Comparison of ENCODE assay signal across 25 cellular contexts in the genomic region with DNA sequence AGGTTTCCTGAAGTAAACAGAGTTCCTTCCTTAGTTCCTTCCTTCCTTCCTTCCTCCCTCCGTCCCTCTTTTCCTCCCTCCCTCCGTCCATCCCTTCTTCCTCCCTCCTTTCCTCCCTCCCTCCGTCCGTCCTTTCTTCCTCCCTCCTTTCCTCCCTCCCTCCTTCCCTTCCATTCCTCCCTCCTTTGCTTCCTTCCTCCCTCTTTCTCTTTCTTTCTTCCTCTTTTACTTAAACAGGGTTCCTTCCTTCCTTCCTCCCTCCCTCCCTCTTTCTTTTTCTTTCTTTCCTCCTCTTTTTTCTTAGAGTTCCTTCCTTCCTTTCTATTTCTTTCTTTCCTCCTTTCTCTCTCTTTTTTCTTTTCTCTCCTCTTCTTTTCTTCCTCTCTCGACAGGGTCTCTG.
"Had no signal": no experiment of that assay in that cellular context is flagged by ENCODE, and none has a peak within 500 bp of the region (broad histone marks: within the 10 kb centered on the region; RNA-seq: fewer than 3 reads in every experiment).

No MANE protein-coding gene starts in this region.

- H3K4me1 ChIP-seq: left ventricle myocardium inferior, neural progenitor cell, right atrium auricular region, suprapubic skin, tibial artery, upper lobe of right lung had no signal

- H3K9me3 ChIP-seq: left ventricle myocardium inferior, ovary, right atrium auricular region, suprapubic skin, thoracic aorta, tibial artery, upper lobe of right lung had no signal

- H3K27ac Mint-ChIP-seq: mesothelial cell of epicardium; natural killer cell; nephron progenitor cell; neural progenitor cell; progenitor cell of endocrine pancreas; stimulated activated naive CD8-positive, alpha-beta T cell treated with anti-CD3 and anti-CD28 coated beads, Interleukin-15, Interleukin-2, amounts not matched to agents 100 ng/mL and 50 ng/mL, for 24 hours had no signal

- H3K36me3 Mint-ChIP-seq: natural killer cell had no signal

- DNase-seq: islet precursor cell; left ventricle myocardium inferior; mesendoderm; naive B cell; natural killer cell; nephron progenitor cell; ovary; stimulated activated CD4-positive, alpha-beta T cell treated with anti-CD3 and anti-CD28 coated beads, Interleukin-12 subunit alpha, Interleukin-12 subunit beta, amount 100 ng/mL, for 4 hours; stimulated activated CD4-positive, alpha-beta T cell treated with anti-CD3 and anti-CD28 coated beads, Interleukin-15, amount 100 ng/mL, for 24 hours; stimulated activated CD4-positive, alpha-beta T cell treated with anti-CD3 and anti-CD28 coated beads, Interleukin-2, amount 100 ng/mL, for 24 hours; stimulated activated CD4-positive, alpha-beta T cell treated with anti-CD3 and anti-CD28 coated beads, Interleukin-4, amount 100 ng/mL, for 1 hour; stimulated activated naive CD4-positive, alpha-beta T cell; tibial artery; trophoblast cell; upper lobe of right lung had no signal

- H3K36me3 ChIP-seq: neural progenitor cell, ovary had no signal

- ATAC-seq: natural killer cell, sciatic nerve, upper lobe of right lung had no signal

- H3K27me3 Mint-ChIP-seq: naive B cell; progenitor cell of endocrine pancreas; stimulated activated naive CD8-positive, alpha-beta T cell treated with anti-CD3 and anti-CD28 coated beads, Interleukin-15, Interleukin-2, amounts not matched to agents 100 ng/mL and 50 ng/mL, for 24 hours had no signal

- H3K4me1 Mint-ChIP-seq: mesothelial cell of epicardium, naive B cell, natural killer cell, nephron progenitor cell, neural progenitor cell had no signal

- H3K27me3 ChIP-seq: neural progenitor cell, ovary, right atrium auricular region, suprapubic skin, tibial artery, upper lobe of right lung had no signal

- H3K9me3 Mint-ChIP-seq: mesothelial cell of epicardium; naive B cell; natural killer cell; nephron progenitor cell; neural progenitor cell; stimulated activated naive CD8-positive, alpha-beta T cell treated with anti-CD3 and anti-CD28 coated beads, Interleukin-15, Interleukin-2, amounts not matched to agents 100 ng/mL and 50 ng/mL, for 24 hours had no signal

- H3K4me3 ChIP-seq: left ventricle myocardium inferior, lung, neural progenitor cell, ovary, right atrium auricular region, skin epidermis, suprapubic skin, thoracic aorta, tibial artery, upper lobe of right lung had no signal

- H2AFZ ChIP-seq: neural progenitor cell had no signal

- H3K27ac ChIP-seq: left ventricle myocardium inferior, neural progenitor cell, ovary, right atrium auricular region, skin epidermis, suprapubic skin, thoracic aorta, tibial artery, upper lobe of right lung had no signal

- H3K4me2 ChIP-seq: neural progenitor cell had no signal

- H3K9ac ChIP-seq: neural progenitor cell had no signal

- H3K4me3 Mint-ChIP-seq: mesothelial cell of epicardium; natural killer cell; nephron progenitor cell; neural progenitor cell; stimulated activated naive CD8-positive, alpha-beta T cell treated with anti-CD3 and anti-CD28 coated beads, Interleukin-15, Interleukin-2, amounts not matched to agents 100 ng/mL and 50 ng/mL, for 24 hours had no signal
